10 cellular contexts compared by ENCODE assay signal in genomic region chr17:42274273-42274542, GRCh38. TPM values are rescaled to one million over a fixed set of nuclear protein-coding genes. Genes with fewer than 3 reads are reported as not detected.
A peak's percentile ranks its signal among the peaks of the same experiment; 100 is the strongest.
DNase-seq lines count a peak whose midpoint lies in the region; ATAC-seq lines count a peak whose summit lies in the region.
"Had no signal": no experiment of that assay in that cellular context is flagged by ENCODE, and none has a peak within 500 bp of the region (broad histone marks: within the 10 kb centered on the region; RNA-seq: fewer than 3 reads in every experiment).

No MANE protein-coding gene starts in this region.

- no peak overlapping the region for H3K27ac ChIP-seq in BLaER1

- H3K9me3 ChIP-seq in BLaER1 (no peaks in the 10 kb centered on the region), HAP-1 (no peaks in the 10 kb centered on the region)

- peak overlapping the region; percentile 66 for H3K27ac Mint-ChIP-seq in activated naive CD8-positive, alpha-beta T cell treated with anti-CD3 and anti-CD28 coated beads, Interleukin-2, amount 10 ng/mL, durations not matched to agents 7 days and 5 days
- peak overlapping the region; percentile 89 to 92 for H3K27ac Mint-ChIP-seq in natural killer cell treated with Interleukin-12 subunit alpha and Interleukin-12 subunit beta and Interleukin-15 and Interleukin-18, amount 100 ng/mL, for 72 hours

- H3K27me3 ChIP-seq in BLaER1 (no peaks in the 10 kb centered on the region), HAP-1 (ENCODE audit: low read depth) (no peaks in the 10 kb centered on the region)

- peaks cover 53% of the 10 kb centered on the region for H3K4me1 Mint-ChIP-seq in activated naive CD8-positive, alpha-beta T cell treated with anti-CD3 and anti-CD28 coated beads, Interleukin-2, amount 10 ng/mL, durations not matched to agents 7 days and 5 days
- H3K4me1 Mint-ChIP-seq in natural killer cell treated with Interleukin-12 subunit alpha and Interleukin-12 subunit beta and Interleukin-15 and Interleukin-18, amount 100 ng/mL, for 72 hours (ENCODE audit: low read depth in 2 of 2): peaks cover 62 to 64% of the 10 kb centered on the region in 2 donors

- peaks cover 44% of the 10 kb centered on the region for H3K4me1 ChIP-seq in BLaER1
- peaks cover 15% of the 10 kb centered on the region for H3K4me1 ChIP-seq in HAP-1

- no peaks in the 10 kb centered on the region for H3K9me3 Mint-ChIP-seq in activated naive CD8-positive, alpha-beta T cell treated with anti-CD3 and anti-CD28 coated beads, Interleukin-2, amount 10 ng/mL, durations not matched to agents 7 days and 5 days
- H3K9me3 Mint-ChIP-seq in natural killer cell treated with Interleukin-12 subunit alpha and Interleukin-12 subunit beta and Interleukin-15 and Interleukin-18, amount 100 ng/mL, for 72 hours: no peaks in the 10 kb centered on the region

- peaks cover 4% of the 10 kb centered on the region for H3K36me3 Mint-ChIP-seq in activated naive CD8-positive, alpha-beta T cell treated with anti-CD3 and anti-CD28 coated beads, Interleukin-2, amount 10 ng/mL, durations not matched to agents 7 days and 5 days
- peaks cover 12% of the 10 kb centered on the region for H3K36me3 Mint-ChIP-seq in natural killer cell treated with Interleukin-12 subunit alpha and Interleukin-12 subunit beta and Interleukin-15 and Interleukin-18, amount 100 ng/mL, for 72 hours

- peak overlapping the region; percentile 91 for H3K4me3 Mint-ChIP-seq in activated naive CD8-positive, alpha-beta T cell treated with anti-CD3 and anti-CD28 coated beads, Interleukin-2, amount 10 ng/mL, durations not matched to agents 7 days and 5 days
- peak overlapping the region; percentile 100 for H3K4me3 Mint-ChIP-seq in natural killer cell treated with Interleukin-12 subunit alpha and Interleukin-12 subunit beta and Interleukin-15 and Interleukin-18, amount 100 ng/mL, for 72 hours

- in situ Hi-C loops in HAP-1 (cut with MboI; ENCODE audit: low sequenced_read_pairs): no loop called here

- H3K4me2 ChIP-seq in BLaER1: peak overlapping the region; percentile 95

- no peak for ATAC-seq in activated naive CD8-positive, alpha-beta T cell treated with anti-CD3 and anti-CD28 coated beads, Interleukin-2, amount 10 ng/mL, durations not matched to agents 7 days and 5 days (ENCODE audit: low read depth)
- ATAC-seq in natural killer cell treated with Interleukin-12 subunit alpha and Interleukin-12 subunit beta and Interleukin-15 and Interleukin-18, amount 100 ng/mL, for 72 hours: no peak
- ATAC-seq in GM21447 (IDR thresholded peaks at IDR 0.05; ENCODE audit: unreplicated experiment): no peak

- H3K27me3 Mint-ChIP-seq in activated naive CD8-positive, alpha-beta T cell treated with anti-CD3 and anti-CD28 coated beads, Interleukin-2, amount 10 ng/mL, durations not matched to agents 7 days and 5 days: no peaks in the 10 kb centered on the region
- no peaks in the 10 kb centered on the region for H3K27me3 Mint-ChIP-seq in natural killer cell treated with Interleukin-12 subunit alpha and Interleukin-12 subunit beta and Interleukin-15 and Interleukin-18, amount 100 ng/mL, for 72 hours

- POLR2A ChIA-PET in activated naive CD8-positive, alpha-beta T cell treated with anti-CD3 and anti-CD28 coated beads, Interleukin-2, amount 10 ng/mL, durations not matched to agents 7 days and 5 days (lab: Charles Lee): interaction anchor here (0.6 to 6.2 kb wide), 5 partner anchors 14 to 219 kb away, joined by 3 to 108 read pairs (median 6); partner anchors contain the start of genes GHDC and STAT5A

- peaks cover 59% of the 10 kb centered on the region for H4K20me1 ChIP-seq in BLaER1

- H3K4me3 ChIP-seq in BLaER1 (peak overlapping the region; percentile 93), HAP-1 (peak overlapping the region; percentile 59; the same call in 1 of the 2 replicates)

- no peak overlapping the region for H3K9ac ChIP-seq in BLaER1

- DNase-seq in HAP-1 (ENCODE audit: low spot score in 2 of 2): no peak
- no peak for DNase-seq in activated naive CD8-positive, alpha-beta T cell treated with anti-CD3 and anti-CD28 coated beads, Interleukin-2, amount 10 ng/mL, durations not matched to agents 7 days and 5 days
- no peak for DNase-seq in natural killer cell treated with Interleukin-12 subunit alpha and Interleukin-12 subunit beta and Interleukin-15 and Interleukin-18, amount 100 ng/mL, for 72 hours (ENCODE audit: low spot score)
- DNase-seq in NOMO-1 (lab: John Stamatoyannopoulos, UW; ENCODE audit: unreplicated experiment in 2 of 2): no peak
- no peak for DNase-seq in stimulated activated CD8-positive, alpha-beta memory T cell treated with anti-CD3 and anti-CD28 coated beads, Interleukin-4, amount 100 ng/mL, for 48 hours
- no peak for DNase-seq in NCI-H1694 (lab: John Stamatoyannopoulos, UW)
- DNase-seq: NCI-H2029 treated with DMSO at 0.1 percent for 48 hours, posterior cingulate gyrus had no signal

- H3K36me3 ChIP-seq in BLaER1 (no peaks in the 10 kb centered on the region), HAP-1 (replicated peaks) (no peaks in the 10 kb centered on the region)

RNA-seq across cellular contexts. Expression of gene STAT5B, which starts 2.0 kb away (rescaled TPM):
- total RNA-seq in activated naive CD8-positive, alpha-beta T cell treated with anti-CD3 and anti-CD28 coated beads, Interleukin-2, amount 10 ng/mL, durations not matched to agents 7 days and 5 days: 100 to 1,000 TPM; 131 to 134 TPM
- 100 to 1,000 TPM; 131 to 209 TPM for total RNA-seq in natural killer cell treated with Interleukin-12 subunit alpha and Interleukin-12 subunit beta and Interleukin-15 and Interleukin-18, amount 100 ng/mL, for 72 hours

RNA-seq across cellular contexts. Expression of gene STAT5A, which starts 14.1 kb away (rescaled TPM):
- 100 to 1,000 TPM; 125 to 131 TPM for total RNA-seq in activated naive CD8-positive, alpha-beta T cell treated with anti-CD3 and anti-CD28 coated beads, Interleukin-2, amount 10 ng/mL, durations not matched to agents 7 days and 5 days
- 100 to 1,000 TPM; 187 to 392 TPM for total RNA-seq in natural killer cell treated with Interleukin-12 subunit alpha and Interleukin-12 subunit beta and Interleukin-15 and Interleukin-18, amount 100 ng/mL, for 72 hours
